In genomic region chr4:55321707-55322264, GRCh38 we compare ENCODE assay signal across 8 cellular contexts. TPM values are rescaled to one million over a fixed set of nuclear protein-coding genes. Genes with fewer than 3 reads are reported as not detected.
DNase-seq lines count a peak whose midpoint lies in the region; ATAC-seq and TF ChIP-seq lines count a peak whose summit lies in the region.

No MANE protein-coding gene starts in this region.

- TF ChIP-seq CTCF in HCT116 (IDR thresholded peaks at IDR 0.05 in 2 of 3, conservative IDR thresholded peaks at IDR 0.05 in 1 of 3; ENCODE audit: borderline replicate concordance in 1 of 3, insufficient read depth in 1 of 3, low read depth in 2 of 3, low read length in 2 of 3) (peak; percentile 60 to 96 (median 68)), endothelial cell (IDR thresholded peaks at IDR 0.05; ENCODE audit: unreplicated experiment) (peak; percentile 73), thyroid gland (IDR thresholded peaks at IDR 0.05) (peak in 4 of 6 experiments; percentile 35 to 81 (median 64))

- no peaks in the 10 kb centered on the region for H3K9me2 ChIP-seq in HCT116 (ENCODE audit: insufficient read depth)

- peaks cover 2% of the 10 kb centered on the region for H3K27me3 Mint-ChIP-seq in endothelial cell (ENCODE audit: unreplicated experiment)

- no peaks in the 10 kb centered on the region for H4K20me1 ChIP-seq in HCT116 (ENCODE audit: insufficient read depth)

- DNase-seq in CMK (ENCODE audit: low read depth) (peak; percentile 51), HCT116 (ENCODE audit: low read depth, low spot score) (peak; percentile 88), NCI-H446 (lab: John Stamatoyannopoulos, UW) (peak; percentile 57 to 80), endothelial cell (ENCODE audit: low spot score) (peak; percentile 85), mucosa of gallbladder (ENCODE audit: low spot score) (peak; percentile 76), thyroid gland (peak; percentile 80 to 83)
- peak; percentile 81 for DNase-seq in activated CD4-positive, alpha-beta T cell treated with anti-CD3 and anti-CD28 coated beads for 48 hours

- H3K4me3 Mint-ChIP-seq in endothelial cell (ENCODE audit: unreplicated experiment) = no peak overlapping the region

- no peaks in the 10 kb centered on the region for H3K9me3 ChIP-seq in HCT116 (ENCODE audit: control insufficient read depth in 1 of 2, insufficient read depth in 1 of 2, low read depth in 1 of 2, low read length in 2 of 2)
- no peaks in the 10 kb centered on the region for H3K9me3 ChIP-seq in thyroid gland

- H3K4me1 ChIP-seq in HCT116 (ENCODE audit: control insufficient read depth in 1 of 2, insufficient read depth in 2 of 2, low read length in 2 of 2) (peaks cover 0 to 10% of the 10 kb centered on the region in 2 experiments; a peak in 1 of 4 replicates), thyroid gland (no peaks in the 10 kb centered on the region)

- TF ChIP-seq POLR2A in HCT116 (IDR thresholded peaks at IDR 0.05; ENCODE audit: borderline replicate concordance, extremely low read depth, insufficient read depth, insufficient read length) = no peak
- TF ChIP-seq POLR2A in thyroid gland (IDR thresholded peaks at IDR 0.05) = no peak

- peaks cover 9% of the 10 kb centered on the region for H3K36me3 Mint-ChIP-seq in endothelial cell (ENCODE audit: low read depth, unreplicated experiment)

- H3K27me3 ChIP-seq in HCT116 (ENCODE audit: insufficient read depth, low read length) (no peaks in the 10 kb centered on the region), thyroid gland (no peaks in the 10 kb centered on the region)

- CTCF ChIA-PET in HCT116 (lab: Charles Lee) = interaction anchor here (0.6 to 4.8 kb wide), 8 partner anchors 9 to 361 kb away, joined by 3 to 53 read pairs (median 4); no protein-coding TSS in a partner anchor

- no peak overlapping the region for H3K4me3 ChIP-seq in HCT116 (replicated peaks in 1 of 2; ENCODE audit: low read depth in 1 of 2, low read length in 2 of 2)
- H3K4me3 ChIP-seq in thyroid gland (replicated peaks in 1 of 3) = no peak overlapping the region

- intact Hi-C loops in HCT116 (cut with micrococcal nuclease) = loop anchor here (1.0 to 5.0 kb wide), 3 partner anchors 137 to 999 kb away; no protein-coding TSS in a partner anchor
- intact Hi-C loops in thyroid gland (cut with DNase I) = no loop called here

- 24 to 26% methylated on average over 8 of the region's 8 CpGs for WGBS in thyroid gland, 2 donors

- H3K4me1 Mint-ChIP-seq in endothelial cell (ENCODE audit: unreplicated experiment) = peaks cover 57% of the 10 kb centered on the region

- peak; percentile 99 for ATAC-seq in HCT116
- ATAC-seq in GM21529 (IDR thresholded peaks at IDR 0.05; ENCODE audit: unreplicated experiment) = no peak

- no peaks in the 10 kb centered on the region for H3K9me3 Mint-ChIP-seq in endothelial cell (ENCODE audit: unreplicated experiment)

- H3K79me2 ChIP-seq in HCT116 (ENCODE audit: insufficient read depth, low read length) = no peaks in the 10 kb centered on the region

- no TSS peak for BruUV-seq in HCT116 (replicated peaks; lab: Mats Ljungman, UMichigan)

- H3K27ac Mint-ChIP-seq in endothelial cell (ENCODE audit: unreplicated experiment) = no peak overlapping the region

- POLR2A ChIA-PET in HCT116 (lab: Charles Lee) = no interaction called here

- peak overlapping the region; percentile 26 for H2AFZ ChIP-seq in HCT116 (ENCODE audit: low read depth, low read length, poor library complexity, severe bottlenecking)

- H3K27ac ChIP-seq in HCT116 (ENCODE audit: low read depth, low read length) (no peak overlapping the region), thyroid gland (no peak overlapping the region)

- RAD21 ChIA-PET in HCT116 (lab: Charles Lee; ENCODE audit: low non-redundant PET in 1 of 2, low total read pairs in 2 of 2, uncharacterized antibody in 2 of 2, unreplicated experiment in 2 of 2) = no interaction called here

- H3K36me3 ChIP-seq in HCT116 (ENCODE audit: control insufficient read depth in 1 of 2, insufficient read depth in 2 of 2, low read length in 2 of 2) = no peaks in the 10 kb centered on the region
- H3K36me3 ChIP-seq in thyroid gland = no peaks in the 10 kb centered on the region

- no peak overlapping the region for H3K9ac ChIP-seq in HCT116 (ENCODE audit: low read length)

- TF ChIP-seq RAD21 in HCT116 (IDR thresholded peaks at IDR 0.05; ENCODE audit: low read depth) = peak; percentile 93

- H3K4me2 ChIP-seq in HCT116 (ENCODE audit: low read length) = no peak overlapping the region

TF ChIP-seq in HCT116, 20 proteins besides CTCF, POLR2A, EP300 and RAD21:
- no peak for TF ChIP-seq EZH2phosphoT487 (IDR thresholded peaks at IDR 0.05; ENCODE audit: borderline replicate concordance)
- no peak for TF ChIP-seq CEBPB (IDR thresholded peaks at IDR 0.05; ENCODE audit: low read depth)
- TF ChIP-seq YY1 (IDR thresholded peaks at IDR 0.05; ENCODE audit: extremely low read depth, insufficient replicate concordance, low read depth, low read length) = no peak
- TF ChIP-seq FOSL1 (IDR thresholded peaks at IDR 0.05; ENCODE audit: low read depth) = no peak
- TF ChIP-seq POLR2AphosphoS5 (IDR thresholded peaks at IDR 0.05; ENCODE audit: low read depth, low read length) = no peak
- TF ChIP-seq REST (IDR thresholded peaks at IDR 0.05; ENCODE audit: low read depth) = no peak
- TF ChIP-seq SRF (IDR thresholded peaks at IDR 0.05; ENCODE audit: low read depth) = no peak
- TF ChIP-seq SIN3A (IDR thresholded peaks at IDR 0.05; ENCODE audit: low read depth) = no peak
- TF ChIP-seq ZNF274 (IDR thresholded peaks at IDR 0.05; ENCODE audit: low read depth, low read length) = no peak
- no peak for TF ChIP-seq ZFX (IDR thresholded peaks at IDR 0.05)
- no peak for TF ChIP-seq SP1 (IDR thresholded peaks at IDR 0.05; ENCODE audit: low read depth)
- no peak for TF ChIP-seq EZH2 (IDR thresholded peaks at IDR 0.05)
- TF ChIP-seq CBX3 (IDR thresholded peaks at IDR 0.05; ENCODE audit: low read depth) = no peak
- TF ChIP-seq TCF7L2 (IDR thresholded peaks at IDR 0.05; ENCODE audit: borderline replicate concordance, extremely low read depth, insufficient read depth, insufficient read length) = no peak
- TF ChIP-seq JUND (IDR thresholded peaks at IDR 0.05) = no peak
- no peak for TF ChIP-seq ZBTB33 (IDR thresholded peaks at IDR 0.05; ENCODE audit: extremely low read depth, insufficient replicate concordance, low read length)

RNA-seq across cellular contexts. Expression of gene SRD5A3, which starts 24.3 kb away (rescaled TPM):
- 19.9 TPM for total RNA-seq in HCT116 (2021; ENCODE audit: unreplicated experiment)
- 9.1 and 11.2 TPM in 2 replicates for polyA plus RNA-seq in HCT116 (2012)
- total RNA-seq in endothelial cell (ENCODE audit: unreplicated experiment) = 74.2 TPM
- total RNA-seq in mucosa of gallbladder = 22.9 TPM
- total RNA-seq in thyroid gland = 10 to 100 TPM in 1 of 4 donors, 1 to 10 TPM in 3; 2.7 to 12.0 (median 7.0) TPM
